ENCODE assay signal across 8 cellular contexts in the genomic region with DNA sequence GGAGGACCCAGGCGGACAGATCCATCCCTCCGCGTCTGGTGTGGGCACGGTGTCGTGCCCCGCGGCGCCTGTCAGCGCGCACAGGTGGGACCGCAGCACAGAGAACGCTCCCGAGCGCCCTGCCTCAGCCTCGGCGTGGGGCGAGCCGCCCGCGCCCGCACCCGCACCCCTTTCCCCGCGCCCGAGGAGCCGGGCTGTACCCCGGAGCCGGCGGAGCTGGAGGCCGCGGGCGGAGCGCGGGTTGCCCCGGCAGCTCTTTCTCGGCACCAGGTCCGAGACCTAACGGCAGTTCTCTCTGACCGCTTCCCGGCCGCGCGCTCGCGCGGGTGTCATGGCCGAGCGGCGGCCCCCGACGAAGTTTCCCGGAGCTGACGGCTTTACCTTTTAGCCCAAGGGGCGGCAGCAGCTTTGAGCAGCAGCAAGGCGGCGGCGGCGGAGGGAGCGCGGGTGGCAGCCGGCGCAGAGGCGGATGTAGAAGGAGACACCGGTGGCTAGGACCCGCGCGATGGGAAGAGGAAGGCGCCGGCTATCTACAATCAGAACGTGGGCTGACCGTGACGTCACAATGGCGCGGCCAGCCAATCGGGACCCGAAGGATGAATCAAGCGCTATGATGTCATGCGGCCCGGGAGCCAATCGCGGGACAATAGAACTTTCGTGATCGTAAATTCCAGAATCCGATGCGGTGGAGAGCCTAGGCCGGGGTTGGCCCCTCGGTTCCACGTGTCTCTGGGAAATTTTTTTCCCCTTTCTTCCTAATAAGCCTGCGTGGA. TPM values are rescaled to one million over a fixed set of nuclear protein-coding genes. Genes with fewer than 3 reads are reported as not detected.
A peak's percentile ranks its signal among the peaks of the same experiment; 100 is the strongest.
DNase-seq lines count a peak whose midpoint lies in the region; ATAC-seq, FAIRE-seq and TF ChIP-seq lines count a peak whose summit lies in the region.

ELOVL5 (minus strand) TSS at position 515 of the 773 bp plus-strand sequence. CDS start 53,251 bp downstream, outside the sequence.

- peaks cover 23% of the 10 kb centered on the region for H3K36me3 Mint-ChIP-seq in activated CD8-positive, alpha-beta memory T cell treated with anti-CD3 and anti-CD28 coated beads, Interleukin-2, amount 10 ng/mL, durations not matched to agents 7 days and 5 days
- peaks cover 3% of the 10 kb centered on the region for H3K36me3 Mint-ChIP-seq in endodermal cell (ENCODE audit: low read depth)
- H3K36me3 Mint-ChIP-seq in mesothelial cell of epicardium: peaks cover 3% of the 10 kb centered on the region

- WGBS in endodermal cell (ENCODE audit: insufficient coverage in 1 of 2, insufficient read length in 1 of 2), 2 experiments: 0 to 1% methylated on average over 45 to 89 of the region's 89 CpGs

- H3K36me3 ChIP-seq in endodermal cell (ENCODE audit: control insufficient read depth, insufficient read depth, low read length): peaks cover 6% of the 10 kb centered on the region

- no peaks in the 10 kb centered on the region for H3K4me1 ChIP-seq in endodermal cell (ENCODE audit: control insufficient read depth, insufficient read depth, low read length)

- H3K27me3 Mint-ChIP-seq in activated CD8-positive, alpha-beta memory T cell treated with anti-CD3 and anti-CD28 coated beads, Interleukin-2, amount 10 ng/mL, durations not matched to agents 7 days and 5 days: peaks cover 10% of the 10 kb centered on the region
- H3K27me3 Mint-ChIP-seq in endodermal cell (ENCODE audit: insufficient read depth) (peaks cover 20% of the 10 kb centered on the region), mesothelial cell of epicardium (ENCODE audit: low read depth) (no peaks in the 10 kb centered on the region)

- peak within 1 kb of the TSS; percentile 91 for H3K27ac ChIP-seq in endodermal cell (ENCODE audit: low read depth, low read length)

- H3K9me3 Mint-ChIP-seq in activated CD8-positive, alpha-beta memory T cell treated with anti-CD3 and anti-CD28 coated beads, Interleukin-2, amount 10 ng/mL, durations not matched to agents 7 days and 5 days (ENCODE audit: low read depth): no peaks in the 10 kb centered on the region
- H3K9me3 Mint-ChIP-seq in endodermal cell (no peaks in the 10 kb centered on the region), mesothelial cell of epicardium (no peaks in the 10 kb centered on the region)

- H3K27me3 ChIP-seq in endodermal cell (ENCODE audit: control insufficient read depth, insufficient read depth, low read length, poor library complexity, severe bottlenecking): no peaks in the 10 kb centered on the region

- peak; percentile 72 for ATAC-seq in GM21360 (IDR thresholded peaks at IDR 0.05; ENCODE audit: unreplicated experiment)
- ATAC-seq in activated CD8-positive, alpha-beta memory T cell treated with anti-CD3 and anti-CD28 coated beads, Interleukin-2, amount 10 ng/mL, durations not matched to agents 7 days and 5 days: peak; percentile 82

- peak within 1 kb of the TSS; percentile 89 for H3K4me3 ChIP-seq in endodermal cell (ENCODE audit: low read length)

- CTCF ChIA-PET in activated CD8-positive, alpha-beta memory T cell treated with anti-CD3 and anti-CD28 coated beads, Interleukin-2, amount 10 ng/mL, durations not matched to agents 7 days and 5 days (lab: Charles Lee): interaction anchor here (1.2 to 4.6 kb wide), 7 partner anchors 9 to 50 kb away, joined by 3 to 28 read pairs (median 4); no protein-coding TSS in a partner anchor

- peak within 1 kb of the TSS; percentile 63 for H3K9ac ChIP-seq in endodermal cell (ENCODE audit: extremely low read depth, low read length, poor library complexity, severe bottlenecking)

- H3K4me1 Mint-ChIP-seq in activated CD8-positive, alpha-beta memory T cell treated with anti-CD3 and anti-CD28 coated beads, Interleukin-2, amount 10 ng/mL, durations not matched to agents 7 days and 5 days: peaks cover 45% of the 10 kb centered on the region
- peaks cover 17% of the 10 kb centered on the region for H3K4me1 Mint-ChIP-seq in endodermal cell
- H3K4me1 Mint-ChIP-seq in mesothelial cell of epicardium: peaks cover 16% of the 10 kb centered on the region

- H3K9me3 ChIP-seq in endodermal cell (ENCODE audit: control insufficient read depth, low read length): no peaks in the 10 kb centered on the region

- peak within 1 kb of the TSS; percentile 93 for H3K4me3 Mint-ChIP-seq in activated CD8-positive, alpha-beta memory T cell treated with anti-CD3 and anti-CD28 coated beads, Interleukin-2, amount 10 ng/mL, durations not matched to agents 7 days and 5 days
- H3K4me3 Mint-ChIP-seq in endodermal cell: peak within 1 kb of the TSS; percentile 85
- peak within 1 kb of the TSS; percentile 84 for H3K4me3 Mint-ChIP-seq in mesothelial cell of epicardium

- peak; percentile 93 for DNase-seq in CMK (ENCODE audit: low read depth)
- DNase-seq in HTR-8/SVneo (ENCODE audit: insufficient read length, low spot score): peak; percentile 94
- DNase-seq in NOMO-1 treated with dmso at 0.1 percent for 144 hours (lab: John Stamatoyannopoulos, UW; ENCODE audit: unreplicated experiment): peak; percentile 89
- peak; percentile 98 for DNase-seq in activated CD8-positive, alpha-beta memory T cell treated with anti-CD3 and anti-CD28 coated beads, Interleukin-2, amount 10 ng/mL, durations not matched to agents 7 days and 5 days
- peak; percentile 96 for DNase-seq in endodermal cell
- peak; percentile 97 to 99 for DNase-seq in mesothelial cell of epicardium (ENCODE audit: low spot score in 2 of 2, unreplicated experiment in 2 of 2)
- peak; percentile 90 to 91 for DNase-seq in stimulated activated CD8-positive, alpha-beta memory T cell treated with anti-CD3 and anti-CD28 coated beads, Interleukin-15, amount 100 ng/mL, for 48 hours (ENCODE audit: low read depth in 2 of 2)

- TF ChIP-seq CTCF in endodermal cell (conservative IDR thresholded peaks at IDR 0.05) (no peak), mesothelial cell of epicardium (IDR thresholded peaks at IDR 0.05; ENCODE audit: unreplicated experiment) (no peak)

- H3K27ac Mint-ChIP-seq in activated CD8-positive, alpha-beta memory T cell treated with anti-CD3 and anti-CD28 coated beads, Interleukin-2, amount 10 ng/mL, durations not matched to agents 7 days and 5 days: peak within 1 kb of the TSS; percentile 89
- H3K27ac Mint-ChIP-seq in endodermal cell (peak within 1 kb of the TSS; percentile 89), mesothelial cell of epicardium (peak within 1 kb of the TSS; percentile 99)

- FAIRE-seq in HTR-8/SVneo (lab: Jason Lieb, UNC): peak; percentile 75

RNA-seq across cellular contexts. Expression of gene ELOVL5, which starts in this region (rescaled TPM):
- total RNA-seq in activated CD8-positive, alpha-beta memory T cell treated with anti-CD3 and anti-CD28 coated beads, Interleukin-2, amount 10 ng/mL, durations not matched to agents 7 days and 5 days: 100 to 1,000 TPM; 113 to 117 TPM
- total RNA-seq in endodermal cell (100 to 1,000 TPM; 103 to 108 TPM), mesothelial cell of epicardium (109 to 113 TPM (median 110 TPM) in 3 replicates)
- 140 TPM for polyA plus RNA-seq in endodermal cell (2013, experiment 1 of 2)
- polyA plus RNA-seq in endodermal cell (2013, experiment 2 of 2): 132 TPM

Comparison
In these comparisons a context has a peak if more than half of its experiments do, and no peak if none do; other contexts are left out.
1. Peak in every context shown above with its lines: DNase-seq, ATAC-seq, H3K4me3 ChIP-seq and H3K27ac ChIP-seq.